2 cellular contexts compared by ENCODE assay signal in genomic region chr3:196386034-196386433, GRCh38. TPM values are rescaled to one million over a fixed set of nuclear protein-coding genes. Genes with fewer than 3 reads are reported as not detected.
"Had no signal": no experiment of that assay in that cellular context is flagged by ENCODE, and none has a peak within 500 bp of the region (broad histone marks: within the 10 kb centered on the region; RNA-seq: fewer than 3 reads in every experiment).

No MANE protein-coding gene starts in this region.

RNA-seq across cellular contexts. Expression of gene TM4SF19, which starts 47.8 kb away (rescaled TPM):
- total RNA-seq: OCI-LY7, Peyer's patch had no signal
